In genomic region chr9:134532084-134532483, GRCh38 we compare ENCODE assay signal across 13 cellular contexts.
A peak's percentile ranks its signal among the peaks of the same experiment; 100 is the strongest.
DNase-seq lines count a peak whose midpoint lies in the region; ATAC-seq and TF ChIP-seq lines count a peak whose summit lies in the region.
"Had no signal": no experiment of that assay in that cellular context is flagged by ENCODE, and none has a peak within 500 bp of the region (broad histone marks: within the 10 kb centered on the region; RNA-seq: fewer than 3 reads in every experiment).

No MANE protein-coding gene starts in this region.

- H3K9me3 ChIP-seq in mesenchymal stem cell (ENCODE audit: control insufficient read depth, low read length) (peaks cover 9% of the 10 kb centered on the region), transverse colon (no peaks in the 10 kb centered on the region), PC-3 (ENCODE audit: low read length) (no peaks in the 10 kb centered on the region)

- H3K4me3 ChIP-seq in mesenchymal stem cell (ENCODE audit: insufficient read depth in 1 of 2, low read depth in 1 of 2, low read length in 2 of 2) (no peak overlapping the region), transverse colon (no peak overlapping the region), PC-3 (ENCODE audit: low read length) (no peak overlapping the region)

- H3K23ac ChIP-seq in mesenchymal stem cell (ENCODE audit: low read length in 2 of 2) = no peak overlapping the region

- no peaks in the 10 kb centered on the region for H4K20me1 ChIP-seq in PC-3 (ENCODE audit: low read length)

- no peaks in the 10 kb centered on the region for H3K79me2 ChIP-seq in PC-3 (ENCODE audit: low read length)

- CTCF ChIA-PET in activated naive CD4-positive, alpha-beta T cell treated with anti-CD3 and anti-CD28 coated beads for 36 hours (lab: Charles Lee) = no interaction called here
- CTCF ChIA-PET in PC-3 (lab: Charles Lee) = no interaction called here

- TF ChIP-seq POLR2A in transverse colon (IDR thresholded peaks at IDR 0.05) = no peak

- H3K4me1 ChIP-seq in mesenchymal stem cell (ENCODE audit: control insufficient read depth, insufficient read depth, low read depth, low read length) (peaks cover 30% of the 10 kb centered on the region), transverse colon (peaks cover 0 to 12% (median 1%) of the 10 kb centered on the region in 4 donors), PC-3 (ENCODE audit: insufficient read depth, low read length) (peaks cover 8% of the 10 kb centered on the region; the same call in 1 of the 2 replicates)

- H3K27me3 ChIP-seq in mesenchymal stem cell (ENCODE audit: control insufficient read depth in 1 of 2, insufficient read depth in 1 of 2, low read length in 2 of 2) (no peaks in the 10 kb centered on the region), transverse colon (no peaks in the 10 kb centered on the region), PC-3 (ENCODE audit: low read length) (no peaks in the 10 kb centered on the region)

- no peak overlapping the region for H4K8ac ChIP-seq in mesenchymal stem cell (ENCODE audit: low read length)

- no TSS peak for BruUV-seq in PC-3 (replicated peaks; lab: Mats Ljungman, UMichigan)

- no peak overlapping the region for H2BK5ac ChIP-seq in mesenchymal stem cell (ENCODE audit: low read depth, low read length, poor library complexity, severe bottlenecking)

- 85% methylated on average over 12 of the region's 12 CpGs for WGBS in mesenchymal stem cell
- WGBS in transverse colon (ENCODE audit: low coverage in 1 of 2), 2 donors = 79 to 84% methylated on average over 4 to 12 of the region's 12 CpGs

- in situ Hi-C loops in transverse colon (cut with MboI; ENCODE audit: low pct_ligation_motif_present in 1 of 4, low pct_unique_long_range_greater_than_20kb in 1 of 4, low sequenced_read_pairs in 3 of 4) = no loop called here

- no peaks in the 10 kb centered on the region for H3K4me1 Mint-ChIP-seq in activated naive CD4-positive, alpha-beta T cell treated with anti-CD3 and anti-CD28 coated beads for 36 hours (ENCODE audit: low read depth)
- H3K4me1 Mint-ChIP-seq: CD4-positive, alpha-beta memory T cell; IgD-negative memory B cell had no signal

- peak overlapping the region; percentile 66 for H3K9ac ChIP-seq in mesenchymal stem cell (ENCODE audit: low read length)
- no peak overlapping the region for H3K9ac ChIP-seq in PC-3 (ENCODE audit: low read length)

- H3K4me2 ChIP-seq in mesenchymal stem cell (ENCODE audit: low read length, poor library complexity, severe bottlenecking) = no peak overlapping the region
- no peak overlapping the region for H3K4me2 ChIP-seq in PC-3 (ENCODE audit: low read length)

- H2AFZ ChIP-seq in mesenchymal stem cell (ENCODE audit: low read depth, low read length) (no peak overlapping the region), PC-3 (ENCODE audit: low read length) (no peak overlapping the region)

- no peak overlapping the region for H2BK15ac ChIP-seq in mesenchymal stem cell (ENCODE audit: low read depth, poor library complexity, severe bottlenecking)

- ATAC-seq in activated naive CD4-positive, alpha-beta T cell treated with anti-CD3 and anti-CD28 coated beads, Interleukin-2, amount 50 U/mL, for 72 hours = no peak
- ATAC-seq in PC-3 = no peak

- H3K36me3 ChIP-seq in mesenchymal stem cell (ENCODE audit: control insufficient read depth in 1 of 2, insufficient read depth in 2 of 2, low read depth in 1 of 2, low read length in 2 of 2) (no peaks in the 10 kb centered on the region), transverse colon (no peaks in the 10 kb centered on the region), PC-3 (ENCODE audit: low read depth, low read length) (no peaks in the 10 kb centered on the region)

- POLR2A ChIA-PET in PC-3 (lab: Charles Lee; ENCODE audit: unreplicated experiment) = no interaction called here

- H3K18ac ChIP-seq in mesenchymal stem cell (ENCODE audit: low read depth in 1 of 2, low read length in 2 of 2) = no peak overlapping the region

- H3K27me3 Mint-ChIP-seq in activated naive CD4-positive, alpha-beta T cell treated with anti-CD3 and anti-CD28 coated beads for 36 hours (ENCODE audit: low read depth) = peaks cover 2% of the 10 kb centered on the region

- H3K36me3 Mint-ChIP-seq in activated naive CD4-positive, alpha-beta T cell treated with anti-CD3 and anti-CD28 coated beads for 36 hours (ENCODE audit: low read depth) = no peaks in the 10 kb centered on the region
- H3K36me3 Mint-ChIP-seq in activated naive CD4-positive, alpha-beta T cell treated with anti-CD3 and anti-CD28 coated beads, Interleukin-2, amount 50 U/mL, for 72 hours = peaks cover 0 to 8% of the 10 kb centered on the region in 2 donors
- H3K36me3 Mint-ChIP-seq: CD4-positive, alpha-beta memory T cell; IgD-negative memory B cell had no signal

- H3K9me2 ChIP-seq in PC-3 (replicated peaks; ENCODE audit: low read length) = no peaks in the 10 kb centered on the region

- H3K79me1 ChIP-seq in mesenchymal stem cell (replicated peaks; ENCODE audit: low read length, poor library complexity, severe bottlenecking) = no peaks in the 10 kb centered on the region

- no peak overlapping the region for H3K27ac ChIP-seq in mesenchymal stem cell (ENCODE audit: low read length, poor library complexity, severe bottlenecking)
- H3K27ac ChIP-seq in transverse colon = no peak overlapping the region
- no peak overlapping the region for H3K27ac ChIP-seq in PC-3 (ENCODE audit: low read length)

- no peak overlapping the region for H2AK5ac ChIP-seq in mesenchymal stem cell (ENCODE audit: low read length, severe bottlenecking)

- no peak for TF ChIP-seq EP300 in transverse colon (IDR thresholded peaks at IDR 0.05; ENCODE audit: low read depth)

- no peak overlapping the region for H3K4me3 Mint-ChIP-seq in activated naive CD4-positive, alpha-beta T cell treated with anti-CD3 and anti-CD28 coated beads for 36 hours
- H3K4me3 Mint-ChIP-seq: CD4-positive, alpha-beta memory T cell; IgD-negative memory B cell had no signal

- no peak overlapping the region for H3K27ac Mint-ChIP-seq in activated naive CD4-positive, alpha-beta T cell treated with anti-CD3 and anti-CD28 coated beads for 36 hours
- no peak overlapping the region for H3K27ac Mint-ChIP-seq in activated naive CD4-positive, alpha-beta T cell treated with anti-CD3 and anti-CD28 coated beads, Interleukin-2, amount 50 U/mL, for 72 hours
- H3K27ac Mint-ChIP-seq: CD4-positive, alpha-beta memory T cell; IgD-negative memory B cell had no signal

- TF ChIP-seq CTCF in transverse colon (IDR thresholded peaks at IDR 0.05) (no peak), PC-3 (conservative IDR thresholded peaks at IDR 0.05; ENCODE audit: low read depth, low read length) (no peak), GM10266 (IDR thresholded peaks at IDR 0.05; ENCODE audit: control insufficient read depth, insufficient read depth, low read depth, missing control alignments) (no peak)

- peak; percentile 1 for DNase-seq in activated naive CD4-positive, alpha-beta T cell treated with anti-CD3 and anti-CD28 coated beads for 36 hours
- DNase-seq in activated naive CD4-positive, alpha-beta T cell treated with anti-CD3 and anti-CD28 coated beads, Interleukin-2, amount 50 U/mL, for 72 hours (ENCODE audit: low spot score in 2 of 2) = no peak
- DNase-seq in mesenchymal stem cell (no peak), transverse colon (peak; percentile 2), PC-3 (no peak), GM10266 (ENCODE audit: extremely low spot score) (no peak), activated gamma-delta T cell treated with Interleukin-2 at 50 U/mL for 16 hours (no peak)
- DNase-seq: ACHN; C1 segment of cervical spinal cord; CD4-positive, alpha-beta memory T cell; DMS79 treated with DMSO at 0.1 percent for 48 hours; EL had no signal

- H2BK120ac ChIP-seq in mesenchymal stem cell (ENCODE audit: low read depth, low read length) = no peak overlapping the region

- H3K14ac ChIP-seq in mesenchymal stem cell (ENCODE audit: low read length in 2 of 2) = peak overlapping the region in 1 of 2 experiments; percentile 66

- intact Hi-C loops in activated naive CD4-positive, alpha-beta T cell treated with anti-CD3 and anti-CD28 coated beads for 36 hours (cut with micrococcal nuclease) = no loop called here
- intact Hi-C loops in transverse colon (cut with DNase I; ENCODE audit: low total_unique reads) = loop anchor here (2.0 kb wide), 1 partner anchor 63 kb away; no protein-coding TSS in a partner anchor
- intact Hi-C loops in PC-3 (cut with micrococcal nuclease) = no loop called here

- no peak overlapping the region for H4K91ac ChIP-seq in mesenchymal stem cell (ENCODE audit: low read length)

- peaks cover 12% of the 10 kb centered on the region for H3K9me3 Mint-ChIP-seq in activated naive CD4-positive, alpha-beta T cell treated with anti-CD3 and anti-CD28 coated beads for 36 hours
- H3K9me3 Mint-ChIP-seq in activated naive CD4-positive, alpha-beta T cell treated with anti-CD3 and anti-CD28 coated beads, Interleukin-2, amount 50 U/mL, for 72 hours = peaks cover 9 to 19% of the 10 kb centered on the region in 2 donors

- peak overlapping the region; percentile 33 to 85 for H2BK12ac ChIP-seq in mesenchymal stem cell (ENCODE audit: low read length in 2 of 2)

- H3K4ac ChIP-seq in mesenchymal stem cell (ENCODE audit: low read depth in 1 of 2, low read length in 2 of 2) = no peak overlapping the region

- H3F3A ChIP-seq in PC-3 (ENCODE audit: low read length, unreplicated experiment) = no peaks in the 10 kb centered on the region

Comparison
In these comparisons a context has a peak if more than half of its experiments do, and no peak if none do; other contexts are left out.
1. DNase-seq: peak in activated naive CD4-positive, alpha-beta T cell treated with anti-CD3 and anti-CD28 coated beads for 36 hours (single experiment) and transverse colon (single experiment); none in activated naive CD4-positive, alpha-beta T cell treated with anti-CD3 and anti-CD28 coated beads, Interleukin-2, amount 50 U/mL, for 72 hours (0 of 2), mesenchymal stem cell (single experiment), PC-3 (single experiment), GM10266 (single experiment) and activated gamma-delta T cell treated with Interleukin-2 at 50 U/mL for 16 hours (single experiment).